In the genomic region with DNA sequence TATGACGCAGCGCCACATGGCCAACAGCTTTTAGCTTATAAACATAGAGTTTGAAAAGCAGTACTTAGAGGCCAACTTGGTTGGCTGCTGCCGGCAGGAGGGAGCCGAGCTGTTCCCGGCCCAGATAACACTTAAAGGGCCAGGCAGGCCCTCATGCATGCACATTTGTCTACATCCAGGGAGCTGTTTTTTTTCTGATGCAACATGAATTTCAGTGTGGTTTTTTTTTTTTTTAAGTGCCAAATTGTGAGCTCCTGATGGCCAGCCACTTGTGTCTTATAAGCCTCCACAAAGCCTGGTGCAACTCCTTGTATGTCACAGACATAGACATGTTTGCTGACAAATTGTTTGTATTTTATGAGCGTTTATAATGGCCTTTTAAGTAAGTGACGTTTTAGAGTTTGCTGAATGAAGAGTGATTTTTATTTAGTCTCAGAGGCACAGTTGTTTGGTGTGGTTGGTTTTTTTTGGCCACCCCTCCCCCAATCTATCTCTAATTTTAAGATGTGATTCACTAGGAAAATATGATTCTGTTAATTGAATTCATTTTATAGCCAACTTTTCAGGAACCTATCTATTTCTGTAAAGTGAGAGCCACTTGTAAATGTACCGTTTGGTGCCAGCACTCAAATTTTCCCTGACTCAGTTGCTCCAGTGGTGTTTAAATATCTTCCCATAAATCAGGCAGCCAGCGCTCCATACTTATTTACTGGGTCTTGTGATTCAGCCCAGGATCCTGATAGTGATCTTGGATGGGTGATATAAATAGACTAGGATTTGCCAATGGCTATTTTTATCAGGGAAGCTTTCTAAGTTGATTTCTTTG, we compare ENCODE assay signal across 8 cellular contexts.
DNase-seq lines count a peak whose midpoint lies in the region; ATAC-seq, FAIRE-seq and TF ChIP-seq lines count a peak whose summit lies in the region.

No MANE protein-coding gene starts in this region.

- H3K27me3 ChIP-seq in BE2C (no peaks in the 10 kb centered on the region), K562 (ENCODE audit: control insufficient read depth in 2 of 2, insufficient read depth in 2 of 2, low read length in 2 of 2) (no peaks in the 10 kb centered on the region), stomach smooth muscle (ENCODE audit: control insufficient read depth in 1 of 2, insufficient read depth in 2 of 2, low read length in 2 of 2) (no peaks in the 10 kb centered on the region)

- DNase-seq in BE2C (peak; percentile 60), NCI-H1105 (lab: John Stamatoyannopoulos, UW) (peak; percentile 31), K562 (ENCODE audit: extremely low read depth in 1 of 4, low spot score in 3 of 4) (peak; percentile 70 to 82 (median 76)), kidney (peak; percentile 90), NCI-H1436 (lab: John Stamatoyannopoulos, UW) (no peak)
- no peak for DNase-seq in stimulated activated naive CD4-positive, alpha-beta T cell (lab: John Stamatoyannopoulos, UW)

- no TSS peak for BruUV-seq in K562 (replicated peaks; lab: Mats Ljungman, UMichigan)

- TF ChIP-seq RAD21 in K562 (CRISPR knock-in tag; conservative IDR thresholded peaks at IDR 0.05 in 1 of 2, IDR thresholded peaks at IDR 0.05 in 1 of 2), result no peak; a peak in 1 of 4 replicates

- H2AFZ ChIP-seq in K562 (ENCODE audit: low read depth, low read length), result peak overlapping the region; percentile 76

- H3K79me2 ChIP-seq in K562 (ENCODE audit: control insufficient read depth, insufficient read depth, low read length), result no peaks in the 10 kb centered on the region

- no peaks in the 10 kb centered on the region for H3K36me3 ChIP-seq in BE2C
- no peaks in the 10 kb centered on the region for H3K36me3 ChIP-seq in K562 (ENCODE audit: control insufficient read depth, insufficient read depth, low read length)
- H3K36me3 ChIP-seq in kidney (ENCODE audit: control insufficient read depth in 1 of 2, insufficient read depth in 2 of 2, low read length in 2 of 2), result no peaks in the 10 kb centered on the region
- H3K36me3 ChIP-seq in stomach smooth muscle (ENCODE audit: control insufficient read depth in 2 of 2, insufficient read depth in 2 of 2, low read length in 2 of 2), result no peaks in the 10 kb centered on the region

- CTCF ChIA-PET in K562 (lab: Yijun Ruan, JAX; ENCODE audit: low intra/inter-chr PET ratio), result interaction anchor here (0.6 kb wide), 1 partner anchor 325 kb away, joined by 3 read pairs; no protein-coding TSS in a partner anchor

- no peak overlapping the region for H3K4me2 ChIP-seq in K562 (ENCODE audit: insufficient read depth, low read length)

- peak; percentile 57 for TF ChIP-seq EP300 in K562 (IDR thresholded peaks at IDR 0.05; ENCODE audit: low read length)

- intact Hi-C loops in K562 (cut with micrococcal nuclease) (no loop called here), kidney (cut with DNase I) (no loop called here)

- no peaks in the 10 kb centered on the region for H4K20me1 ChIP-seq in K562 (replicated peaks; ENCODE audit: control insufficient read depth, insufficient read depth, low read length)

- in situ Hi-C loops in K562 (cut with MboI), result no loop called here

- H3K27ac ChIP-seq in K562 (ENCODE audit: extremely low read depth, low read depth, low read length), result peak overlapping the region; percentile 60
- H3K27ac ChIP-seq in kidney (ENCODE audit: low read depth in 2 of 2, low read length in 2 of 2), result peak overlapping the region in 1 of 2 donors; percentile 96
- peak overlapping the region; percentile 85 for H3K27ac ChIP-seq in stomach smooth muscle (ENCODE audit: low read length)

- ATAC-seq in K562 (peak; percentile 98), HG02759 (IDR thresholded peaks at IDR 0.05; ENCODE audit: unreplicated experiment) (no peak)

- H3K9ac ChIP-seq in K562 (ENCODE audit: insufficient read depth in 1 of 2, low read depth in 2 of 2, low read length in 2 of 2) (peak overlapping the region in 1 of 2 experiments; percentile 17; a peak in 1 of 4 replicates), kidney (ENCODE audit: low read length in 2 of 2) (peak overlapping the region in 1 of 2 donors; percentile 48), stomach smooth muscle (ENCODE audit: low read length in 2 of 2) (peak overlapping the region; percentile 21 to 26)

- FAIRE-seq in K562 (lab: Jason Lieb, UNC) (peak; percentile 86), kidney (lab: Jason Lieb, UNC) (no peak)

- H3K4me1 ChIP-seq in BE2C (peaks cover 4% of the 10 kb centered on the region; the same call in 1 of the 2 replicates), K562 (replicated peaks in 1 of 2; ENCODE audit: control insufficient read depth in 2 of 2, insufficient read depth in 2 of 2, low read length in 2 of 2) (peaks cover 10 to 21% of the 10 kb centered on the region in 2 experiments), kidney (ENCODE audit: control insufficient read depth in 1 of 2, insufficient read depth in 1 of 2, low read depth in 1 of 2, low read length in 2 of 2) (peaks cover 5 to 12% of the 10 kb centered on the region in 2 donors), stomach smooth muscle (ENCODE audit: control insufficient read depth, insufficient read depth, low read length) (peaks cover 39% of the 10 kb centered on the region)

- no peak for TF ChIP-seq POLR2A in K562 (conservative IDR thresholded peaks at IDR 0.05)

- WGBS in K562 (ENCODE audit: insufficient coverage, low coverage, missing lambda C conversion rate), result 10% methylated on average over 9 of the region's 9 CpGs

- POLR2A ChIA-PET in K562 (lab: Yijun Ruan, JAX), result interaction anchor here (0.7 to 1.7 kb wide), 5 partner anchors 9 to 1456 kb away, joined by 3 to 6 read pairs (median 6); no protein-coding TSS in a partner anchor

- H3K9me3 ChIP-seq in BE2C, result no peaks in the 10 kb centered on the region
- no peaks in the 10 kb centered on the region for H3K9me3 ChIP-seq in K562 (replicated peaks; ENCODE audit: control insufficient read depth, insufficient read depth, low read depth, low read length)
- H3K9me3 ChIP-seq in kidney (ENCODE audit: control insufficient read depth in 1 of 2, low read length in 2 of 2), result no peaks in the 10 kb centered on the region
- H3K9me3 ChIP-seq in stomach smooth muscle (ENCODE audit: control insufficient read depth in 2 of 2, low read length in 2 of 2), result no peaks in the 10 kb centered on the region

- TF ChIP-seq CTCF in BE2C (IDR thresholded peaks at IDR 0.05; ENCODE audit: low read depth, low read length), result 0 out of 2 replicates have a peak, but pooled peaks have one; percentile 9
- TF ChIP-seq CTCF in K562 (IDR thresholded peaks at IDR 0.05 in 2 of 3, conservative IDR thresholded peaks at IDR 0.05 in 1 of 3; ENCODE audit: insufficient read depth in 2 of 3, low read depth in 1 of 3, low read length in 3 of 3), result peak in 1 of 3 experiments; percentile 20; a peak in 1 of 6 replicates
- TF ChIP-seq CTCF in kidney (IDR thresholded peaks at IDR 0.05; ENCODE audit: borderline replicate concordance, extremely low read depth, insufficient read depth), result no peak

- no peaks in the 10 kb centered on the region for H3K9me1 ChIP-seq in K562 (ENCODE audit: control insufficient read depth, insufficient read depth, low read length)

- H3K4me3 ChIP-seq in BE2C (ENCODE audit: low read depth, low read length) (no peak overlapping the region), K562 (no peak overlapping the region), kidney (ENCODE audit: low read length in 2 of 2) (no peak overlapping the region), stomach smooth muscle (ENCODE audit: low read length in 2 of 2) (peak overlapping the region; percentile 34 to 40)

TF ChIP-seq in K562, 482 proteins besides CTCF, POLR2A, EP300 and RAD21 (continues in another document):
- TF ChIP-seq TCF7L2 (IDR thresholded peaks at IDR 0.05; ENCODE audit: low read depth, low read length), result no peak
- TF ChIP-seq ZNF184 (CRISPR knock-in tag; IDR thresholded peaks at IDR 0.05), result no peak
- TF ChIP-seq ZNF398 (CRISPR knock-in tag; IDR thresholded peaks at IDR 0.05), result no peak
- 0 out of 2 replicates have a peak, but pooled peaks have one; percentile 33 for TF ChIP-seq ZFX (CRISPR knock-in tag; IDR thresholded peaks at IDR 0.05)
- TF ChIP-seq, protein P1, sequence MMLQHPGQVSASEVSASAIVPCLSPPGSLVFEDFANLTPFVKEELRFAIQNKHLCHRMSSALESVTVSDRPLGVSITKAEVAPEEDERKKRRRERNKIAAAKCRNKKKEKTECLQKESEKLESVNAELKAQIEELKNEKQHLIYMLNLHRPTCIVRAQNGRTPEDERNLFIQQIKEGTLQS (IDR thresholded peaks at IDR 0.05), result peak; percentile 60
- TF ChIP-seq, protein P1 (CRISPR knock-in tag; conservative IDR thresholded peaks at IDR 0.05), result no peak
- TF ChIP-seq FOXK2 (conservative IDR thresholded peaks at IDR 0.05 in 1 of 2, IDR thresholded peaks at IDR 0.05 in 1 of 2; ENCODE audit: low read depth in 2 of 2), result peak; percentile 80 to 89
- TF ChIP-seq NUFIP1 (IDR thresholded peaks at IDR 0.05; ENCODE audit: partially characterized antibody), result no peak
- peak; percentile 65 for TF ChIP-seq NEUROD1 (IDR thresholded peaks at IDR 0.05; ENCODE audit: borderline replicate concordance, low read depth, low read length, partially characterized antibody)
- peak; percentile 15 for TF ChIP-seq HDAC3 (IDR thresholded peaks at IDR 0.05; ENCODE audit: borderline replicate concordance, partially characterized antibody)
- no peak for TF ChIP-seq KAT2B (IDR thresholded peaks at IDR 0.05; ENCODE audit: low read depth, low read length)

Comparison
In these comparisons a context has a peak if more than half of its experiments do, and no peak if none do; other contexts are left out.
1. DNase-seq: peak in BE2C (single experiment), NCI-H1105 (single experiment), K562 (4 of 4) and kidney (single experiment); none in NCI-H1436 (single experiment) and stimulated activated naive CD4-positive, alpha-beta T cell (0 of 6).
2. H3K4me3 ChIP-seq: peak in stomach smooth muscle (2 of 2); none in BE2C (single experiment), K562 (single experiment) and kidney (0 of 2).